ENCODE assay signal across 33 cellular contexts in genomic region chr16:74944466-74944865, GRCh38. TPM values are rescaled to one million over a fixed set of nuclear protein-coding genes. Genes with fewer than 3 reads are reported as not detected.
DNase-seq lines count a peak whose midpoint lies in the region; ATAC-seq and TF ChIP-seq lines count a peak whose summit lies in the region.
"Had no signal": no experiment of that assay in that cellular context is flagged by ENCODE, and none has a peak within 500 bp of the region (broad histone marks: within the 10 kb centered on the region; RNA-seq: fewer than 3 reads in every experiment).

No MANE protein-coding gene starts in this region.

- H3K36me3 ChIP-seq in endodermal cell (ENCODE audit: control insufficient read depth, insufficient read depth, low read length) (peaks cover 56% of the 10 kb centered on the region), osteoblast (ENCODE audit: insufficient read depth, low read length) (peaks cover 34% of the 10 kb centered on the region), psoas muscle (ENCODE audit: insufficient read depth in 1 of 2, low read depth in 1 of 2) (peaks cover 0 to 82% of the 10 kb centered on the region in 2 donors), GM23248 (ENCODE audit: low read depth) (peaks cover 14% of the 10 kb centered on the region)

- H3K4me1 ChIP-seq in endodermal cell (ENCODE audit: control insufficient read depth, insufficient read depth, low read length) (no peaks in the 10 kb centered on the region), osteoblast (ENCODE audit: insufficient read depth, low read length) (no peaks in the 10 kb centered on the region), psoas muscle (peaks cover 11% of the 10 kb centered on the region), GM23248 (ENCODE audit: insufficient read depth) (no peaks in the 10 kb centered on the region)
- H3K4me1 ChIP-seq: A549; BE2C; BLaER1; BLaER1 treated with 17β-estradiol and CSF1 and Interleukin-3, amounts not matched to agents 10 nM and 100 nM had no signal

- H3K9me3 ChIP-seq in endodermal cell (ENCODE audit: control insufficient read depth, low read length) (no peaks in the 10 kb centered on the region), osteoblast (ENCODE audit: low read depth, low read length) (no peaks in the 10 kb centered on the region), psoas muscle (no peaks in the 10 kb centered on the region), GM23248 (ENCODE audit: low read depth) (no peaks in the 10 kb centered on the region)
- H3K9me3 ChIP-seq: A549; BE2C; BLaER1; BLaER1 treated with 17β-estradiol and CSF1 and Interleukin-3, amounts not matched to agents 10 nM and 100 nM; Caco-2 had no signal

- H4K20me1 ChIP-seq in osteoblast (ENCODE audit: insufficient read depth, low read length) (peaks cover 22% of the 10 kb centered on the region), GM23248 (ENCODE audit: insufficient read depth) (peaks cover 3% of the 10 kb centered on the region; the same call in 1 of the 2 replicates)
- H4K20me1 ChIP-seq: BLaER1 had no signal

- intact Hi-C loops in psoas muscle (cut with DNase I) = no loop called here

- H3K27me3 ChIP-seq in endodermal cell (ENCODE audit: control insufficient read depth, insufficient read depth, low read length, poor library complexity, severe bottlenecking) (no peaks in the 10 kb centered on the region), osteoblast (ENCODE audit: insufficient read depth, low read length) (no peaks in the 10 kb centered on the region), psoas muscle (ENCODE audit: insufficient read depth in 3 of 3, low read length in 2 of 3) (no peaks in the 10 kb centered on the region), GM23248 (replicated peaks; ENCODE audit: insufficient read depth) (no peaks in the 10 kb centered on the region)
- H3K27me3 ChIP-seq: BE2C, BLaER1 had no signal

- in situ Hi-C loops in GM23248 (cut with MboI) = no loop called here

- no peak for ATAC-seq in psoas muscle
- ATAC-seq: A549; CD8-positive, alpha-beta T cell had no signal

- H3K4me1 Mint-ChIP-seq in endodermal cell = no peaks in the 10 kb centered on the region
- H3K4me1 Mint-ChIP-seq: B cell, CD14-positive monocyte had no signal

- DNase-seq in endodermal cell (peak; percentile 17), osteoblast (ENCODE audit: insufficient read length, low spot score, missing footprints) (peak; percentile 55), psoas muscle (no peak), SIG-M5 treated with dmso at 0.1 percent for 504 hours (lab: John Stamatoyannopoulos, UW; ENCODE audit: unreplicated experiment) (no peak), OCI-M1 (lab: John Stamatoyannopoulos, UW) (no peak), GM23248 (no peak)
- DNase-seq: 8988T; ACHN; AML-193; BE2C; C1 segment of cervical spinal cord; Caco-2; Calu3; CD4-positive, alpha-beta memory T cell; CD4-positive, alpha-beta T cell; CD4-positive, CD25-positive, alpha-beta regulatory T cell; CD8-positive, alpha-beta memory T cell; CD8-positive, alpha-beta T cell; COR-L47; DMS 273 treated with DMSO at 0.1 percent for 48 hours; DMS153; DMS53; DMS79; DMS79 treated with DMSO at 0.1 percent for 48 hours; DND-41; EL had no signal

- H3K27me3 Mint-ChIP-seq in endodermal cell (ENCODE audit: insufficient read depth) = no peaks in the 10 kb centered on the region
- H3K27me3 Mint-ChIP-seq: B cell; CD4-positive, alpha-beta memory T cell; CD4-positive, alpha-beta T cell; CD4-positive, CD25-positive, alpha-beta regulatory T cell; CD8-positive, alpha-beta memory T cell had no signal

- no peaks in the 10 kb centered on the region for H3F3A ChIP-seq in GM23248 (ENCODE audit: insufficient read depth)

- H3K4me3 ChIP-seq in endodermal cell (ENCODE audit: low read length) (no peak overlapping the region), osteoblast (ENCODE audit: insufficient read depth, low read length) (no peak overlapping the region), psoas muscle (no peak overlapping the region), GM23248 (no peak overlapping the region)
- H3K4me3 ChIP-seq: A549; BLaER1; BLaER1 treated with 17β-estradiol and CSF1 and Interleukin-3, amounts not matched to agents 10 nM and 100 nM had no signal

- peaks cover 77% of the 10 kb centered on the region for H3K36me3 Mint-ChIP-seq in endodermal cell (ENCODE audit: low read depth)

- H2AFZ ChIP-seq in osteoblast (ENCODE audit: low read length) (no peak overlapping the region), GM23248 (no peak overlapping the region)

- H3K79me2 ChIP-seq in osteoblast (ENCODE audit: insufficient read depth, low read length) = no peaks in the 10 kb centered on the region
- H3K79me2 ChIP-seq in GM23248 (ENCODE audit: insufficient read depth) = no peaks in the 10 kb centered on the region

- H3K4me2 ChIP-seq in osteoblast (ENCODE audit: insufficient read depth, low read length) (no peak overlapping the region), GM23248 (ENCODE audit: unreplicated experiment) (no peak overlapping the region)
- H3K4me2 ChIP-seq: A549; BLaER1; BLaER1 treated with 17β-estradiol and CSF1 and Interleukin-3, amounts not matched to agents 10 nM and 100 nM had no signal

- no peak for TF ChIP-seq CTCF in endodermal cell (conservative IDR thresholded peaks at IDR 0.05)
- TF ChIP-seq CTCF in osteoblast (IDR thresholded peaks at IDR 0.05; ENCODE audit: extremely low read depth, low read depth, low read length) = no peak
- TF ChIP-seq CTCF in psoas muscle (IDR thresholded peaks at IDR 0.05) = no peak

- H3K27ac Mint-ChIP-seq in endodermal cell = no peak overlapping the region
- H3K27ac Mint-ChIP-seq: B cell; CD14-positive monocyte; CD4-positive, alpha-beta T cell; CD4-positive, CD25-positive, alpha-beta regulatory T cell; CD8-positive, alpha-beta T cell had no signal

- no peaks in the 10 kb centered on the region for H3K9me3 Mint-ChIP-seq in endodermal cell
- H3K9me3 Mint-ChIP-seq: CD4-positive, alpha-beta memory T cell; CD4-positive, alpha-beta T cell; CD8-positive, alpha-beta memory T cell; CD8-positive, alpha-beta T cell had no signal

- H3K27ac ChIP-seq in endodermal cell (ENCODE audit: low read depth, low read length) (no peak overlapping the region), osteoblast (ENCODE audit: low read depth, low read length) (no peak overlapping the region), psoas muscle (peak overlapping the region; percentile 81), GM23248 (no peak overlapping the region)
- H3K27ac ChIP-seq: 22Rv1; A549; BLaER1; BLaER1 treated with 17β-estradiol and CSF1 and Interleukin-3, amounts not matched to agents 10 nM and 100 nM; C4-2B had no signal

- WGBS in endodermal cell (ENCODE audit: insufficient coverage in 1 of 2, insufficient read length in 1 of 2), 2 experiments = 92 to 95% methylated on average over 4 to 6 of the region's 6 CpGs
- WGBS in psoas muscle, 3 donors = 88 to 91% (median 88%) methylated on average over 6 of the region's 6 CpGs
- WGBS in GM23248 (ENCODE audit: low coverage in 1 of 2, low lambda C conversion rate in 2 of 2, missing lambda C conversion rate in 2 of 2), 2 experiments = 91 to 94% methylated on average over 6 of the region's 6 CpGs

- H3K9me2 ChIP-seq in GM23248 (ENCODE audit: insufficient read depth) = no peaks in the 10 kb centered on the region

- H3K4me3 Mint-ChIP-seq in endodermal cell = no peak overlapping the region
- H3K4me3 Mint-ChIP-seq: B cell; CD14-positive monocyte; CD4-positive, alpha-beta memory T cell; CD4-positive, alpha-beta T cell; CD4-positive, CD25-positive, alpha-beta regulatory T cell; CD8-positive, alpha-beta memory T cell; CD8-positive, alpha-beta T cell had no signal

- no peak overlapping the region for H3K9ac ChIP-seq in endodermal cell (ENCODE audit: extremely low read depth, low read length, poor library complexity, severe bottlenecking)
- H3K9ac ChIP-seq in GM23248 = no peak overlapping the region
- H3K9ac ChIP-seq: BLaER1; BLaER1 treated with 17β-estradiol and CSF1 and Interleukin-3, amounts not matched to agents 10 nM and 100 nM had no signal

RNA-seq across cellular contexts. Expression of gene WDR59, which starts 40.5 kb away (rescaled TPM):
- total RNA-seq in endodermal cell = 100 to 1,000 TPM; 105 to 110 TPM
- polyA plus RNA-seq in endodermal cell (2013, experiment 1 of 2) = 61.5 TPM
- 53.0 TPM for polyA plus RNA-seq in endodermal cell (2013, experiment 2 of 2)
- 14.8 and 21.5 TPM in 2 replicates for total RNA-seq in osteoblast
- total RNA-seq in psoas muscle = 10 to 100 TPM; 30.6 to 48.2 (median 31.7) TPM
- polyA plus RNA-seq in psoas muscle = 10 to 100 TPM; 12.0 to 24.0 (median 14.7) TPM
- total RNA-seq in GM23248 (2014; rRNA removed; shearing (Covaris generic)) = 7.5 and 8.3 TPM in 2 replicates
- polyA plus RNA-seq in GM23248 (2016; fragmentation: Nextera tagmentation; extraction: Ambion mirVana) = 11.4 and 15.2 TPM in 2 replicates

RNA-seq across cellular contexts. Expression of gene ZNRF1, which starts 54.4 kb away (rescaled TPM):
- total RNA-seq in endodermal cell (10 to 100 TPM; 44.9 to 46.1 TPM), osteoblast (19.9 and 20.6 TPM in 2 replicates), psoas muscle (10 to 100 TPM; 21.1 to 57.0 (median 36.1) TPM)
- polyA plus RNA-seq in endodermal cell (2013, experiment 1 of 2) = 35.0 TPM
- polyA plus RNA-seq in endodermal cell (2013, experiment 2 of 2) = 35.1 TPM
- polyA plus RNA-seq in psoas muscle (10 to 100 TPM in 2 of 3 donors, 1 to 10 TPM in 1; 6.7 to 27.4 (median 15.5) TPM), GM23248 (2016; fragmentation: Nextera tagmentation; extraction: Ambion mirVana) (7.1 and 7.6 TPM in 2 replicates)
- 10.4 and 17.2 TPM in 2 replicates for total RNA-seq in GM23248 (2014; rRNA removed; shearing (Covaris generic))

Comparison
In these comparisons a context has a peak if more than half of its experiments do, and no peak if none do; other contexts are left out.
1. DNase-seq: peak in endodermal cell (single experiment) and osteoblast (single experiment); none in psoas muscle (0 of 2), SIG-M5 treated with dmso at 0.1 percent for 504 hours (single experiment), OCI-M1 (single experiment) and GM23248 (single experiment).